Comparison of ENCODE assay signal across 8 cellular contexts in the genomic region with DNA sequence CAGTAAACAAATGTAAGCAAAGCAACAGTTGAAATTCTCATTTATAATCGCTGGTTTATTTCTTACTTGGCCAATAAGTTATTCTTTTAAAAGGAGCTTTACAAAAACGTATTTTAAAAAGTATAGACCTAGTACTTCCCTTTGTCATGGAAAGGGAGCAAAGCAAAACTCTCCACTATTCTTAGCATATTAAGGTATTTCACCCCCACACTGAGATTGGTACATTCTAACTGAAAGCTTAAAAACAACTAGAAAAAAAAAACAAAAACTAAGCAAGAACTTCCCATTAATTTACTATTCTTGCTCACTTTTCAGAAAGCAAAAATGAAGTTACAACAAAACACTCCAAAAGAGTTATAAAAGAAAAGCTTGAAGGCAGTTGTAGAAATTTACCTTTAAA. TPM values are rescaled to one million over a fixed set of nuclear protein-coding genes. Genes with fewer than 3 reads are reported as not detected.
A peak's percentile ranks its signal among the peaks of the same experiment; 100 is the strongest.
DNase-seq lines count a peak whose midpoint lies in the region; ATAC-seq, FAIRE-seq and TF ChIP-seq lines count a peak whose summit lies in the region.

No MANE protein-coding gene starts in this region.

- H3K9me3 ChIP-seq in IMR-90 (ENCODE audit: control insufficient read depth, insufficient read depth, low read length): no peaks in the 10 kb centered on the region
- no peaks in the 10 kb centered on the region for H3K9me3 ChIP-seq in mucosa of stomach (ENCODE audit: control insufficient read depth, low read length)

- no peak overlapping the region for H2AK9ac ChIP-seq in IMR-90 (replicated peaks; ENCODE audit: low read depth, low read length, poor library complexity)

- H4K8ac ChIP-seq in IMR-90 (ENCODE audit: low read depth in 2 of 2, low read length in 2 of 2): peak overlapping the region in 1 of 2 experiments; percentile 57; a peak in 1 of 4 replicates

- H4K5ac ChIP-seq in IMR-90 (ENCODE audit: low read depth, low read length): no peak overlapping the region

- H4K20me1 ChIP-seq in IMR-90 (ENCODE audit: insufficient read depth, low read length): peaks cover 6% of the 10 kb centered on the region

- H2BK20ac ChIP-seq in IMR-90 (ENCODE audit: low read depth, low read length): no peak overlapping the region

- H3K27me3 ChIP-seq in ACC112 (ENCODE audit: insufficient read depth, low read length) (no peaks in the 10 kb centered on the region), IMR-90 (ENCODE audit: control insufficient read depth, insufficient read depth, low read length) (no peaks in the 10 kb centered on the region), bronchial epithelial cell (ENCODE audit: control insufficient read depth, insufficient read depth, low read length) (no peaks in the 10 kb centered on the region), mucosa of stomach (ENCODE audit: control insufficient read depth, insufficient read depth, low read length) (no peaks in the 10 kb centered on the region)

- H3K23ac ChIP-seq in IMR-90 (ENCODE audit: low read depth, low read length): no peak overlapping the region

- WGBS in IMR-90 (ENCODE audit: extremely low coverage in 2 of 2, insufficient read length in 1 of 2), 2 experiments: no CpG with 5 or more reads among the region's 2 CpGs

- dilution Hi-C loops in IMR-90 (cut with HindIII; ENCODE audit: low sequenced_read_pairs, unreplicated experiment): no loop called here

- peak overlapping the region; percentile 87; the same call in 1 of the 2 replicates for H3K56ac ChIP-seq in IMR-90 (ENCODE audit: extremely low read depth, insufficient read depth, low read length)

- DNase-seq in IMR-90: peak; percentile 7
- no peak for DNase-seq in bronchial epithelial cell (ENCODE audit: low read depth)
- no peak for DNase-seq in SW480 (ENCODE audit: low spot score)
- DNase-seq in dedifferentiated amniotic fluid mesenchymal stem cell (ENCODE audit: extremely low spot score): no peak
- DNase-seq in frontal cortex (ENCODE audit: low spot score in 2 of 2): no peak
- DNase-seq in NCI-H526 (lab: John Stamatoyannopoulos, UW): no peak

- ATAC-seq in IMR-90 (ENCODE audit: low read depth): no peak

- H3K4me1 ChIP-seq in ACC112 (ENCODE audit: control insufficient read depth, insufficient read depth, low read length, unreplicated experiment) (peaks cover 30% of the 10 kb centered on the region), IMR-90 (ENCODE audit: control insufficient read depth, insufficient read depth, low read length) (peaks cover 5% of the 10 kb centered on the region; the same call in 1 of the 2 replicates), mucosa of stomach (ENCODE audit: control insufficient read depth, insufficient read depth, low read length) (peaks cover 12% of the 10 kb centered on the region)

- H3K4ac ChIP-seq in IMR-90 (ENCODE audit: low read depth, low read length): no peak overlapping the region

- H3K36me3 ChIP-seq in ACC112 (ENCODE audit: insufficient read depth, low read length) (peaks cover 6% of the 10 kb centered on the region; the same call in 1 of the 2 replicates), IMR-90 (ENCODE audit: control insufficient read depth, insufficient read depth, low read length) (peaks cover 3% of the 10 kb centered on the region; the same call in 1 of the 2 replicates), bronchial epithelial cell (ENCODE audit: control insufficient read depth, insufficient read depth, low read length) (no peaks in the 10 kb centered on the region), mucosa of stomach (ENCODE audit: control insufficient read depth, insufficient read depth, low read length) (no peaks in the 10 kb centered on the region)

- no peak overlapping the region for H4K91ac ChIP-seq in IMR-90 (ENCODE audit: insufficient read depth, low read depth, low read length)

- H3K9me1 ChIP-seq in IMR-90 (ENCODE audit: insufficient read depth, low read length): peaks cover 3% of the 10 kb centered on the region

- CTCF ChIA-PET in IMR-90 (lab: Yijun Ruan, JAX): interaction anchor here (0.6 kb wide), 2 partner anchors 262 to 451 kb away, joined by 3 to 4 read pairs; no protein-coding TSS in a partner anchor

- peak overlapping the region; percentile 97 for H3K4me3 ChIP-seq in ACC112 (ENCODE audit: low read depth, low read length)
- H3K4me3 ChIP-seq in IMR-90 (ENCODE audit: insufficient read depth, low read depth, low read length): peak overlapping the region; percentile 56
- peak overlapping the region; percentile 91 for H3K4me3 ChIP-seq in bronchial epithelial cell (ENCODE audit: low read depth, low read length)
- peak overlapping the region; percentile 58 for H3K4me3 ChIP-seq in mucosa of stomach (ENCODE audit: low read length)

- peak overlapping the region; percentile 76 for H2AFZ ChIP-seq in ACC112 (ENCODE audit: low read length, unreplicated experiment)
- no peak overlapping the region for H2AFZ ChIP-seq in IMR-90 (replicated peaks; ENCODE audit: low read length, poor library complexity)

- in situ Hi-C loops in IMR-90 (cut with MboI; ENCODE audit: low sequenced_read_pairs): no loop called here

- no peak for TF ChIP-seq RAD21 in IMR-90 (IDR thresholded peaks at IDR 0.05; ENCODE audit: low read length)

- peaks cover 60% of the 10 kb centered on the region for H3K79me2 ChIP-seq in ACC112 (ENCODE audit: control insufficient read depth, insufficient read depth, low read length, unreplicated experiment)

- H3K14ac ChIP-seq in IMR-90 (replicated peaks; ENCODE audit: low read depth, low read length): no peak overlapping the region

- POLR2A ChIA-PET in IMR-90 (lab: Charles Lee; ENCODE audit: unreplicated experiment): no interaction called here

- H3K9ac ChIP-seq in IMR-90 (ENCODE audit: low read depth, low read length) (peak overlapping the region; percentile 83; the same call in 1 of the 2 replicates), mucosa of stomach (ENCODE audit: low read length) (peak overlapping the region; percentile 73)

- TF ChIP-seq CTCF in IMR-90 (conservative IDR thresholded peaks at IDR 0.05; ENCODE audit: low read depth, low read length): no peak
- TF ChIP-seq CTCF in bronchial epithelial cell (IDR thresholded peaks at IDR 0.05; ENCODE audit: insufficient read depth, low read length, severe bottlenecking): no peak

- FAIRE-seq in bronchial epithelial cell (lab: Jason Lieb, UNC) (no peak), frontal cortex (lab: Jason Lieb, UNC) (no peak)

- intact Hi-C loops in IMR-90 (cut with micrococcal nuclease): no loop called here

- no peak overlapping the region for H2BK15ac ChIP-seq in IMR-90 (ENCODE audit: low read depth, low read length)

- peaks cover 12 to 29% of the 10 kb centered on the region in 2 experiments for H3K79me1 ChIP-seq in IMR-90 (ENCODE audit: low read depth in 1 of 2, low read length in 2 of 2)

- H3K4me2 ChIP-seq in IMR-90 (ENCODE audit: low read depth, low read length): peak overlapping the region; percentile 94

- H2BK5ac ChIP-seq in IMR-90 (ENCODE audit: low read depth, low read length, poor library complexity, severe bottlenecking): peak overlapping the region; percentile 69

- no peak for TF ChIP-seq POLR2A in IMR-90 (IDR thresholded peaks at IDR 0.05; ENCODE audit: low read depth, low read length)

- no peak overlapping the region for H2AK5ac ChIP-seq in IMR-90 (ENCODE audit: low read depth, low read length)

- H3K27ac ChIP-seq in ACC112 (ENCODE audit: low read depth, low read length) (peak overlapping the region; percentile 95), IMR-90 (ENCODE audit: insufficient read depth, low read length) (no peak overlapping the region)

- no peak overlapping the region for H2BK120ac ChIP-seq in IMR-90 (ENCODE audit: low read depth, low read length)

- no TSS peak for BruUV-seq in IMR-90 (replicated peaks; lab: Mats Ljungman, UMichigan)

- H3K18ac ChIP-seq in IMR-90 (ENCODE audit: low read depth, low read length): no peak overlapping the region

TF ChIP-seq in IMR-90, 13 proteins besides CTCF, POLR2A, EP300 and RAD21:
- TF ChIP-seq CHD1 (IDR thresholded peaks at IDR 0.05; ENCODE audit: low read depth, low read length) (no peak), RCOR1 (IDR thresholded peaks at IDR 0.05; ENCODE audit: insufficient replicate concordance, low read length) (no peak), SMC3 (IDR thresholded peaks at IDR 0.05; ENCODE audit: low read depth, low read length) (no peak)

RNA-seq across cellular contexts. Expression of gene ATG3, which starts 1.4 kb away (rescaled TPM):
- 30.8 and 70.3 TPM in 2 replicates for total RNA-seq in IMR-90 (2012; rRNA removed)
- polyA plus RNA-seq in IMR-90 (2012; rRNA removed): 31.7 and 34.2 TPM in 2 replicates
- 12.4 and 16.2 TPM in 2 replicates for polyA plus RNA-seq in IMR-90 (2012; cell fraction: cytosol; rRNA removed)
- polyA plus RNA-seq in IMR-90 (2012; cell fraction: nucleus; rRNA removed; ENCODE audit: low replicate concordance): 9.7 and 18.0 TPM in 2 replicates
- total RNA-seq in bronchial epithelial cell: 73.2 and 106 TPM in 2 replicates
- 51.8 TPM for total RNA-seq in frontal cortex

RNA-seq across cellular contexts. Expression of gene SLC35A5, which starts 1.5 kb away (rescaled TPM):
- total RNA-seq in IMR-90 (2012; rRNA removed) (25.6 and 30.0 TPM in 2 replicates), bronchial epithelial cell (14.0 and 17.0 TPM in 2 replicates), frontal cortex (51.4 TPM)
- polyA plus RNA-seq in IMR-90 (2012; rRNA removed): 18.5 and 19.5 TPM in 2 replicates
- polyA plus RNA-seq in IMR-90 (2012; cell fraction: cytosol; rRNA removed): 2.1 and 4.2 TPM in 2 replicates
- polyA plus RNA-seq in IMR-90 (2012; cell fraction: nucleus; rRNA removed; ENCODE audit: low replicate concordance): 0.88 and 11.3 TPM in 2 replicates
